ENCODE assay signal across 14 cellular contexts in genomic region chr6:21823371-21823770, GRCh38.
"Had no signal": no experiment of that assay in that cellular context is flagged by ENCODE, and none has a peak within 500 bp of the region (broad histone marks: within the 10 kb centered on the region; RNA-seq: fewer than 3 reads in every experiment).

No MANE protein-coding gene starts in this region.

- H3K9me3 Mint-ChIP-seq: activated naive CD8-positive, alpha-beta T cell treated with anti-CD3 and anti-CD28 coated beads, Interleukin-2, amount 50 U/mL, for 24 hours; neural crest cell had no signal

- H3K27me3 Mint-ChIP-seq: activated CD4-positive, alpha-beta memory T cell treated with anti-CD3 and anti-CD28 coated beads, Interleukin-2, amount 10 ng/mL, durations not matched to agents 7 days and 5 days; activated naive CD8-positive, alpha-beta T cell treated with anti-CD3 and anti-CD28 coated beads, Interleukin-2, amount 50 U/mL, for 24 hours; stimulated activated naive CD8-positive, alpha-beta T cell treated with anti-CD3 and anti-CD28 coated beads, Interleukin-15, Interleukin-2, amounts not matched to agents 100 ng/mL and 50 ng/mL, for 24 hours had no signal

- DNase-seq: activated CD4-positive, alpha-beta memory T cell treated with anti-CD3 and anti-CD28 coated beads, Interleukin-2, amount 10 ng/mL, durations not matched to agents 7 days and 5 days; activated CD4-positive, alpha-beta T cell treated with anti-CD3 and anti-CD28 coated beads for 1 hour; activated CD8-positive, alpha-beta memory T cell treated with anti-CD3 and anti-CD28 coated beads, Interleukin-2, amount 50 U/mL, for 4 hours; activated gamma-delta T cell treated with Interleukin-2 at 50 U/mL for 16 hours; activated naive CD8-positive, alpha-beta T cell treated with anti-CD3 and anti-CD28 coated beads, Interleukin-2, amount 50 U/mL, for 24 hours; activated T-cell treated with anti-CD3 and anti-CD28 coated beads, Interleukin-2, amount 50 U/mL, for 72 hours; foreskin melanocyte; heart left ventricle; pancreas; stimulated activated CD4-positive, alpha-beta T cell treated with anti-CD3 and anti-CD28 coated beads, Interleukin-2, amount 100 ng/mL, for 48 hours; T-helper 2 cell; upper lobe of left lung had no signal

- H3K4me1 Mint-ChIP-seq: activated CD4-positive, alpha-beta memory T cell treated with anti-CD3 and anti-CD28 coated beads, Interleukin-2, amount 10 ng/mL, durations not matched to agents 7 days and 5 days had no signal

- H3K4me3 Mint-ChIP-seq: activated CD4-positive, alpha-beta memory T cell treated with anti-CD3 and anti-CD28 coated beads, Interleukin-2, amount 10 ng/mL, durations not matched to agents 7 days and 5 days; activated naive CD8-positive, alpha-beta T cell treated with anti-CD3 and anti-CD28 coated beads, Interleukin-2, amount 50 U/mL, for 24 hours; activated T-cell treated with anti-CD3 and anti-CD28 coated beads, Interleukin-2, amount 50 U/mL, for 72 hours; neural crest cell; stimulated activated naive CD8-positive, alpha-beta T cell treated with anti-CD3 and anti-CD28 coated beads, Interleukin-15, Interleukin-2, amounts not matched to agents 100 ng/mL and 50 ng/mL, for 24 hours had no signal

- H3K27ac Mint-ChIP-seq: activated CD4-positive, alpha-beta memory T cell treated with anti-CD3 and anti-CD28 coated beads, Interleukin-2, amount 10 ng/mL, durations not matched to agents 7 days and 5 days; activated naive CD8-positive, alpha-beta T cell treated with anti-CD3 and anti-CD28 coated beads, Interleukin-2, amount 50 U/mL, for 24 hours; activated T-cell treated with anti-CD3 and anti-CD28 coated beads, Interleukin-2, amount 50 U/mL, for 72 hours; stimulated activated naive CD8-positive, alpha-beta T cell treated with anti-CD3 and anti-CD28 coated beads, Interleukin-15, Interleukin-2, amounts not matched to agents 100 ng/mL and 50 ng/mL, for 24 hours had no signal

- ATAC-seq: activated naive CD8-positive, alpha-beta T cell treated with anti-CD3 and anti-CD28 coated beads, Interleukin-2, amount 50 U/mL, for 24 hours; activated T-cell treated with anti-CD3 and anti-CD28 coated beads, Interleukin-2, amount 50 U/mL, for 72 hours; heart left ventricle; pancreas had no signal
